15 cellular contexts compared by ENCODE assay signal in the genomic region with DNA sequence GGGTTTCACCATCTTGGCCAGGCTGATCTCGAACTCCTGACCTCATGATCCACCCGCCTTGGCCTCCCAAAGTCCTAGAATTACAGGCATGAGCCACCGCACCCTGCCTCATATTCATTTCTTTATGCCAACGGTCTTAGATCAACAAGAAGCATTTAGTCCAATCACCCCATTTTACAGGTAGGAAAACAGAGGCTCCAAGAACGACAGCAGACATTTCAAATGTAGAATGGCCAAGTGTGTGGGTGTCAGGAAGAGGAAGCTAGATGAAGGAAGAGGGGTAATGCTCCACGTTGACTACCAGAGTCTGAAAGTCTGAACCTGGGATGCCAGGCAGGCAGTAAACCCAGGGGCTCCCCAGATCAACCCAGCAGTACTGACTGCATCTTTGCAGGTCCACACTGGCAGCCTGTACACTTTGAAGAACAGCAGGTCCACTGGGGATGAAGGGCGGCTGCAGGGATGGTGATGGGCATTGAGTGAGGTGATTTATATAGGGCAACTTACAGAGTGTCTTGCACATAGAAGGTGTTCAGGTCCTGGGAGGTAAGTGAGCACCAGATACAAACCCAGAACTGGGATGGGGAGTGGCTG.
"Had no signal": no experiment of that assay in that cellular context is flagged by ENCODE, and none has a peak within 500 bp of the region (broad histone marks: within the 10 kb centered on the region; RNA-seq: fewer than 3 reads in every experiment).

No MANE protein-coding gene starts in this region.

- H3K27ac Mint-ChIP-seq: activated CD4-positive, alpha-beta T cell treated with anti-CD3 and anti-CD28 coated beads, Interleukin-2, amount 10 ng/mL, durations not matched to agents 24 days and 14 days; activated CD8-positive, alpha-beta T cell treated with anti-CD3 and anti-CD28 coated beads, Interleukin-2, amount 10 ng/mL, durations not matched to agents 7 days and 5 days; activated naive CD8-positive, alpha-beta T cell; endodermal cell; nephron progenitor cell had no signal

- H2AFZ ChIP-seq: hepatocyte had no signal

- H3K27me3 Mint-ChIP-seq: activated CD4-positive, alpha-beta T cell treated with anti-CD3 and anti-CD28 coated beads, Interleukin-2, amount 10 ng/mL, durations not matched to agents 24 days and 14 days had no signal

- H3K4me2 ChIP-seq: hepatocyte had no signal

- H3K36me3 Mint-ChIP-seq: activated naive CD8-positive, alpha-beta T cell had no signal

- H3K9me3 Mint-ChIP-seq: activated CD4-positive, alpha-beta T cell treated with anti-CD3 and anti-CD28 coated beads, Interleukin-2, amount 10 ng/mL, durations not matched to agents 24 days and 14 days; endodermal cell; nephron progenitor cell had no signal

- H3K4me1 Mint-ChIP-seq: activated CD4-positive, alpha-beta T cell treated with anti-CD3 and anti-CD28 coated beads, Interleukin-2, amount 10 ng/mL, durations not matched to agents 24 days and 14 days had no signal

- H3K36me3 ChIP-seq: right lobe of liver had no signal

- DNase-seq: activated CD4-positive, alpha-beta T cell treated with anti-CD3 and anti-CD28 coated beads, Interleukin-2, amount 10 ng/mL, durations not matched to agents 24 days and 14 days; activated CD4-positive, CD25-positive, alpha-beta regulatory T cell; activated CD8-positive, alpha-beta memory T cell treated with anti-CD3 and anti-CD28 coated beads, Interleukin-2, amount 50 U/mL, for 4 hours; activated CD8-positive, alpha-beta T cell treated with anti-CD3 and anti-CD28 coated beads, Interleukin-2, amount 10 ng/mL, durations not matched to agents 7 days and 5 days; activated effector memory CD4-positive, alpha-beta T cell treated with anti-CD3 and anti-CD28 coated beads, Interleukin-2, amount 50 U/mL, for 16 hours; activated T-cell treated with anti-CD3 and anti-CD28 coated beads, Interleukin-2, amount 50 U/mL, for 48 hours; amniotic stem cell; cerebellar nuclear complex; endodermal cell; nephron progenitor cell; stimulated activated CD4-positive, alpha-beta T cell treated with anti-CD3 and anti-CD28 coated beads, Interleukin-1b, Interleukin-23, amount 100 ng/mL, for 48 hours; T-helper 2 cell had no signal

- H3K9me3 ChIP-seq: right lobe of liver had no signal

- H3K4me3 ChIP-seq: hepatocyte, right lobe of liver had no signal

- H3K27me3 ChIP-seq: hepatocyte, right lobe of liver had no signal

- H3K4me3 Mint-ChIP-seq: activated CD4-positive, alpha-beta T cell treated with anti-CD3 and anti-CD28 coated beads, Interleukin-2, amount 10 ng/mL, durations not matched to agents 24 days and 14 days; activated CD8-positive, alpha-beta T cell treated with anti-CD3 and anti-CD28 coated beads, Interleukin-2, amount 10 ng/mL, durations not matched to agents 7 days and 5 days; activated naive CD8-positive, alpha-beta T cell; endodermal cell; nephron progenitor cell had no signal

- H3K79me2 ChIP-seq: hepatocyte had no signal

- H3K27ac ChIP-seq: right lobe of liver had no signal
